ENCODE assay signal across 8 cellular contexts in the genomic region with DNA sequence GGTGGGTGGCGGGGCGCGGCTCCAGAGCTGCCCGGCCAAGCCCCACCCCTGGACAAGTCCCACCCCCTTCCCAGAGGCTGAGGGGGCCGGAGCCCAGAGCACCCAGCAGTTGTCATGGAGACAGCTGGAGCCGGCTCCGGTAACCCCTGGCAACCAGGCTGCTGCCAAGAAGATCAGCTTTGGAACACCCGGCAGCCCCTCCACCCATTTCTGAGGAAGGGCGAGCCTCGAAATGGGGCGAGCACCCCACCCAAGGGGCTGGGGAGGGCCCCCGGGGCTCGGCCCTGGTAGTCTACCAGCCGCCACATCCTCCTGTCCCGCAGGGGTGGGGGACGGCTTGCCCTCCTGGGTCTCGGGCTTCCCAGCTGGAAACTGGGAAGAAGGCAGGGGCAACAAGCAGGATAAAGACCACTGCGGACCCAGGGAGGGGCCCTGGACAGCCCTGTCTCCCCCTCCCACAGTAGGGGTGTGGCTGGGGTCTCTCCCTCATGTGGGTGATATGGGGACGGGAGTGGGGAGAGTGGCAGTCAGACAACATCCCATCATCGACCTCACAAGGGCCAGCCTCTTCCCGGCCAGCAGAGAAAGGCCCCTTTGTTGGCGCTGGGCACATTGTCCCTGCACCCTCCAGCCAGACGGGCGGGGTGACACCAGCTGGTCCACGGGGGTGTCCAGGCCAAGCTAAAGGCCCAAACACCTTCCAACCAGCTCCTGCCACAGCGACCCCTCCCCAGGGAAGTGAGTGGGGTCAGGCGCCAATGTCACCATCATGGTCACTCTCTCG. TPM values are rescaled to one million over a fixed set of nuclear protein-coding genes. Genes with fewer than 3 reads are reported as not detected.
DNase-seq lines count a peak whose midpoint lies in the region; ATAC-seq lines count a peak whose summit lies in the region.

No MANE protein-coding gene starts in this region.

- ATAC-seq in HG03196 (IDR thresholded peaks at IDR 0.05; ENCODE audit: unreplicated experiment) (no peak), HG02571 (IDR thresholded peaks at IDR 0.05; ENCODE audit: unreplicated experiment) (no peak)

- DNase-seq in Daoy (ENCODE audit: low read depth) (peak; percentile 48), NCI-H446 treated with DMSO at 0.1 percent for 48 hours (lab: John Stamatoyannopoulos, UW) (peak; percentile 72), fibroblast of peridontal ligament (ENCODE audit: extremely low read depth) (peak; percentile 27), posterior vena cava (ENCODE audit: low spot score) (peak; percentile 76), Kasumi-1 (lab: John Stamatoyannopoulos, UW) (no peak)
- no peak for DNase-seq in NK-92 treated with Interleukin-12 subunit alpha and Interleukin-12 subunit beta, amount 100 ng/mL, for 24 hours (lab: John Stamatoyannopoulos, UW)

- intact Hi-C loops in posterior vena cava (cut with DNase I) = no loop called here

RNA-seq across cellular contexts. Expression of gene CERS1, which starts 1.5 kb away (rescaled TPM):
- total RNA-seq in Daoy (2014; rRNA removed; shearing (Covaris generic)) = 0.45 TPM in 1 of 2 replicates, not detected in the other
- 1 to 10 TPM in 1 of 2 donors, under 1 TPM in 1; 0.38 to 1.5 TPM for total RNA-seq in posterior vena cava

RNA-seq across cellular contexts. Expression of gene COPE, which starts 24.7 kb away (rescaled TPM):
- 470 and 520 TPM in 2 replicates for total RNA-seq in Daoy (2014; rRNA removed; shearing (Covaris generic))
- total RNA-seq in posterior vena cava = 100 to 1,000 TPM; 139 to 141 TPM

RNA-seq across cellular contexts. Expression of gene DDX49, which starts 25.1 kb away (rescaled TPM):
- total RNA-seq in Daoy (2014; rRNA removed; shearing (Covaris generic)) = 126 and 145 TPM in 2 replicates
- 10 to 100 TPM; 28.8 to 28.9 TPM for total RNA-seq in posterior vena cava

RNA-seq across cellular contexts. Expression of gene HOMER3, which starts 46.6 kb away (rescaled TPM):
- 30.8 and 32.9 TPM in 2 replicates for total RNA-seq in Daoy (2014; rRNA removed; shearing (Covaris generic))
- 10 to 100 TPM; 28.8 to 37.0 TPM for total RNA-seq in posterior vena cava

Comparison
In these comparisons a context has a peak if more than half of its experiments do, and no peak if none do; other contexts are left out.
1. DNase-seq: peak in Daoy (single experiment), NCI-H446 treated with DMSO at 0.1 percent for 48 hours (single experiment), fibroblast of peridontal ligament (single experiment) and posterior vena cava (single experiment); none in Kasumi-1 (0 of 2) and NK-92 treated with Interleukin-12 subunit alpha and Interleukin-12 subunit beta, amount 100 ng/mL, for 24 hours (single experiment).